ENCODE assay signal across 40 cellular contexts in the genomic region with DNA sequence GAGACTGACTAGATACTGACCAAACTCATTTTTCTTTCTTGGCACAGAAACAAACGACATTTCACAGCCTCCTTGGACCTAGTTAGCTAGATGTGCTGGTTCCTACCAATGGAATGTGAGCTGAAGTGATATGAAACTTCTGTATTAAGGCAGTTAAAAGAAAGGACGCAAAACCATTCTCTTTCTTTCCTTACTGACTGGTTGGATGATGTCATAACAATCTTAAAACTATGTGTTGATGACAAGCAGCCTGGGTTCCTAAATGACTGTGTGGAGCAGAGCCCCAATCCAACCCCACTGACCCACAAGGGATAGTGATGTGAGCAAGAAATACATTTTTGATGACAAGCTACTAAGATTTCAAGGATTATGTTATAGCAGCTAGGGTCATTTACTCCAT.
"Had no signal": no experiment of that assay in that cellular context is flagged by ENCODE, and none has a peak within 500 bp of the region (broad histone marks: within the 10 kb centered on the region; RNA-seq: fewer than 3 reads in every experiment).

No MANE protein-coding gene starts in this region.

- H3K27ac ChIP-seq: adrenal gland, body of pancreas, brain microvascular endothelial cell, breast epithelium, cardiac muscle cell had no signal

- H3K27ac Mint-ChIP-seq: activated naive CD4-positive, alpha-beta T cell treated with anti-CD3 and anti-CD28 coated beads for 36 hours; activated naive CD4-positive, alpha-beta T cell treated with anti-CD3 and anti-CD28 coated beads, Interleukin-2, amount 10 ng/mL, durations not matched to agents 7 days and 5 days; activated naive CD4-positive, alpha-beta T cell treated with anti-CD3 and anti-CD28 coated beads, Interleukin-2, amount 50 U/mL, for 72 hours; activated naive CD8-positive, alpha-beta T cell; activated naive CD8-positive, alpha-beta T cell treated with anti-CD3 and anti-CD28 coated beads for 36 hours; activated naive CD8-positive, alpha-beta T cell treated with anti-CD3 and anti-CD28 coated beads, Interleukin-2, amount 50 U/mL, for 24 hours; activated T-cell treated with anti-CD3 and anti-CD28 coated beads, Interleukin-2, amount 50 U/mL, for 24 hours; activated T-cell treated with anti-CD3 and anti-CD28 coated beads, Interleukin-2, amount 50 U/mL, for 72 hours; activated T-helper 1 cell treated with anti-CD3 and anti-CD28 coated beads, Interleukin-12 subunit alpha, Interleukin-12 subunit beta, Interleukin-2, Interleukin-4 antibody, amounts not matched to agents 30 ng/mL and 10 ng/mL and 1 ng/mL, durations not matched to agents 14 hours and 24 hours and 36 hours; activated T-helper 17 cell treated with anti-CD3 and anti-CD28 coated beads, Interleukin-2, amount 50 U/mL, for 72 hours; brain had no signal

- H3K4me1 ChIP-seq: body of pancreas, breast epithelium had no signal

- H3K4me3 ChIP-seq: adrenal gland, ascending aorta, body of pancreas, breast epithelium, cardiac muscle cell had no signal

- H3K27me3 ChIP-seq: adrenal gland, ascending aorta, body of pancreas, brain microvascular endothelial cell, breast epithelium, cardiac muscle cell had no signal

- H3K36me3 ChIP-seq: brain microvascular endothelial cell had no signal

- H3K4me3 Mint-ChIP-seq: activated naive CD4-positive, alpha-beta T cell treated with anti-CD3 and anti-CD28 coated beads for 36 hours; activated naive CD4-positive, alpha-beta T cell treated with anti-CD3 and anti-CD28 coated beads, Interleukin-2, amount 10 ng/mL, durations not matched to agents 7 days and 5 days; activated naive CD4-positive, alpha-beta T cell treated with anti-CD3 and anti-CD28 coated beads, Interleukin-2, amount 50 U/mL, for 24 hours; activated naive CD8-positive, alpha-beta T cell; activated naive CD8-positive, alpha-beta T cell treated with anti-CD3 and anti-CD28 coated beads for 36 hours; activated naive CD8-positive, alpha-beta T cell treated with anti-CD3 and anti-CD28 coated beads, Interleukin-2, amount 10 ng/mL, durations not matched to agents 7 days and 5 days; activated naive CD8-positive, alpha-beta T cell treated with anti-CD3 and anti-CD28 coated beads, Interleukin-2, amount 50 U/mL, for 24 hours; activated T-cell treated with anti-CD3 and anti-CD28 coated beads, Interleukin-2, amount 50 U/mL, for 24 hours; activated T-cell treated with anti-CD3 and anti-CD28 coated beads, Interleukin-2, amount 50 U/mL, for 4 hours; activated T-cell treated with anti-CD3 and anti-CD28 coated beads, Interleukin-2, amount 50 U/mL, for 72 hours; activated T-helper 1 cell treated with anti-CD3 and anti-CD28 coated beads, Interleukin-12 subunit alpha, Interleukin-12 subunit beta, Interleukin-2, Interleukin-4 antibody, amounts not matched to agents 30 ng/mL and 10 ng/mL and 1 ng/mL, durations not matched to agents 14 hours and 24 hours and 36 hours; activated T-helper 17 cell treated with anti-CD3 and anti-CD28 coated beads, Interleukin-2, amount 50 U/mL, for 72 hours; brain; central memory CD8-positive, alpha-beta T cell had no signal

- H3K4me1 Mint-ChIP-seq: activated naive CD4-positive, alpha-beta T cell treated with anti-CD3 and anti-CD28 coated beads, Interleukin-2, amount 10 ng/mL, durations not matched to agents 7 days and 5 days; activated naive CD8-positive, alpha-beta T cell treated with anti-CD3 and anti-CD28 coated beads for 36 hours; activated naive CD8-positive, alpha-beta T cell treated with anti-CD3 and anti-CD28 coated beads, Interleukin-2, amount 10 ng/mL, durations not matched to agents 7 days and 5 days; activated T-helper 17 cell treated with anti-CD3 and anti-CD28 coated beads, Interleukin-2, amount 50 U/mL, for 72 hours; brain; central memory CD8-positive, alpha-beta T cell had no signal

- ATAC-seq: activated naive CD4-positive, alpha-beta T cell treated with anti-CD3 and anti-CD28 coated beads, Interleukin-2, amount 50 U/mL, for 72 hours; activated naive CD8-positive, alpha-beta T cell treated with anti-CD3 and anti-CD28 coated beads, Interleukin-2, amount 50 U/mL, for 24 hours; activated T-cell treated with anti-CD3 and anti-CD28 coated beads, Interleukin-2, amount 50 U/mL, for 4 hours; activated T-cell treated with anti-CD3 and anti-CD28 coated beads, Interleukin-2, amount 50 U/mL, for 72 hours; activated T-helper 17 cell treated with anti-CD3 and anti-CD28 coated beads, Interleukin-2, amount 50 U/mL, for 72 hours; body of pancreas had no signal

- H3K9me3 Mint-ChIP-seq: activated naive CD4-positive, alpha-beta T cell treated with anti-CD3 and anti-CD28 coated beads for 36 hours; activated naive CD4-positive, alpha-beta T cell treated with anti-CD3 and anti-CD28 coated beads, Interleukin-2, amount 50 U/mL, for 24 hours; activated naive CD4-positive, alpha-beta T cell treated with anti-CD3 and anti-CD28 coated beads, Interleukin-2, amount 50 U/mL, for 72 hours; activated naive CD8-positive, alpha-beta T cell treated with anti-CD3 and anti-CD28 coated beads for 36 hours; activated naive CD8-positive, alpha-beta T cell treated with anti-CD3 and anti-CD28 coated beads, Interleukin-2, amount 50 U/mL, for 24 hours; activated T-cell treated with anti-CD3 and anti-CD28 coated beads, Interleukin-2, amount 50 U/mL, for 24 hours; activated T-cell treated with anti-CD3 and anti-CD28 coated beads, Interleukin-2, amount 50 U/mL, for 4 hours; activated T-cell treated with anti-CD3 and anti-CD28 coated beads, Interleukin-2, amount 50 U/mL, for 72 hours; activated T-helper 1 cell treated with anti-CD3 and anti-CD28 coated beads, Interleukin-12 subunit alpha, Interleukin-12 subunit beta, Interleukin-2, Interleukin-4 antibody, amounts not matched to agents 30 ng/mL and 10 ng/mL and 1 ng/mL, durations not matched to agents 14 hours and 24 hours and 36 hours; activated T-helper 17 cell treated with anti-CD3 and anti-CD28 coated beads, Interleukin-2, amount 50 U/mL, for 72 hours; activated T-helper 2 cell treated with anti-CD3 and anti-CD28 coated beads, Interferon-gamma antibody, Interleukin-2, Interleukin-4, amounts not matched to agents 10 μg/mL and 5 μg/mL and 100 μg/mL, durations not matched to agents 14 hours and 24 hours and 36 hours; brain; central memory CD8-positive, alpha-beta T cell had no signal

- H3K27me3 Mint-ChIP-seq: activated naive CD4-positive, alpha-beta T cell treated with anti-CD3 and anti-CD28 coated beads, Interleukin-2, amount 10 ng/mL, durations not matched to agents 7 days and 5 days; activated naive CD4-positive, alpha-beta T cell treated with anti-CD3 and anti-CD28 coated beads, Interleukin-2, amount 50 U/mL, for 24 hours; activated naive CD8-positive, alpha-beta T cell; activated naive CD8-positive, alpha-beta T cell treated with anti-CD3 and anti-CD28 coated beads for 36 hours; activated naive CD8-positive, alpha-beta T cell treated with anti-CD3 and anti-CD28 coated beads, Interleukin-2, amount 10 ng/mL, durations not matched to agents 7 days and 5 days; activated naive CD8-positive, alpha-beta T cell treated with anti-CD3 and anti-CD28 coated beads, Interleukin-2, amount 50 U/mL, for 24 hours; activated T-cell treated with anti-CD3 and anti-CD28 coated beads, Interleukin-2, amount 50 U/mL, for 24 hours; activated T-helper 17 cell treated with anti-CD3 and anti-CD28 coated beads, Interleukin-2, amount 50 U/mL, for 72 hours; brain; central memory CD8-positive, alpha-beta T cell had no signal

- FAIRE-seq: astrocyte, bronchial epithelial cell had no signal

- DNase-seq: activated effector memory CD4-positive, alpha-beta T cell treated with anti-CD3 and anti-CD28 coated beads, Interleukin-2, amount 50 U/mL, for 16 hours; activated effector memory CD4-positive, alpha-beta T cell treated with Interleukin-2 at 50 U/mL for 16 hours; activated gamma-delta T cell; activated gamma-delta T cell treated with Interleukin-2 at 50 U/mL for 16 hours; activated naive CD4-positive, alpha-beta T cell; activated naive CD4-positive, alpha-beta T cell treated with anti-CD3 and anti-CD28 coated beads for 36 hours; activated naive CD4-positive, alpha-beta T cell treated with anti-CD3 and anti-CD28 coated beads, Interleukin-2, amount 10 ng/mL, durations not matched to agents 7 days and 5 days; activated naive CD4-positive, alpha-beta T cell treated with anti-CD3 and anti-CD28 coated beads, Interleukin-2, amount 50 U/mL, for 16 hours; activated naive CD4-positive, alpha-beta T cell treated with Interleukin-2 at 50 U/mL for 16 hours; activated naive CD8-positive, alpha-beta T cell treated with anti-CD3 and anti-CD28 coated beads for 36 hours; activated naive CD8-positive, alpha-beta T cell treated with anti-CD3 and anti-CD28 coated beads, Interleukin-2, amount 10 ng/mL, durations not matched to agents 7 days and 5 days; activated naive CD8-positive, alpha-beta T cell treated with anti-CD3 and anti-CD28 coated beads, Interleukin-2, amount 50 U/mL, for 24 hours; activated T-cell treated with anti-CD3 and anti-CD28 coated beads, Interleukin-2, amount 50 U/mL, for 1 hour; activated T-cell treated with anti-CD3 and anti-CD28 coated beads, Interleukin-2, amount 50 U/mL, for 24 hours; activated T-cell treated with anti-CD3 and anti-CD28 coated beads, Interleukin-2, amount 50 U/mL, for 4 hours; activated T-cell treated with anti-CD3 and anti-CD28 coated beads, Interleukin-2, amount 50 U/mL, for 48 hours; activated T-cell treated with anti-CD3 and anti-CD28 coated beads, Interleukin-2, amount 50 U/mL, for 72 hours; adrenal gland; amniotic stem cell; amygdala; anterior cingulate cortex; aorta; body of pancreas; brain microvascular endothelial cell; caudate nucleus; central memory CD4-positive, alpha-beta T cell; cerebellar nuclear complex had no signal

- H3K9me3 ChIP-seq: adrenal gland, ascending aorta, body of pancreas, breast epithelium had no signal
